In the genomic region with DNA sequence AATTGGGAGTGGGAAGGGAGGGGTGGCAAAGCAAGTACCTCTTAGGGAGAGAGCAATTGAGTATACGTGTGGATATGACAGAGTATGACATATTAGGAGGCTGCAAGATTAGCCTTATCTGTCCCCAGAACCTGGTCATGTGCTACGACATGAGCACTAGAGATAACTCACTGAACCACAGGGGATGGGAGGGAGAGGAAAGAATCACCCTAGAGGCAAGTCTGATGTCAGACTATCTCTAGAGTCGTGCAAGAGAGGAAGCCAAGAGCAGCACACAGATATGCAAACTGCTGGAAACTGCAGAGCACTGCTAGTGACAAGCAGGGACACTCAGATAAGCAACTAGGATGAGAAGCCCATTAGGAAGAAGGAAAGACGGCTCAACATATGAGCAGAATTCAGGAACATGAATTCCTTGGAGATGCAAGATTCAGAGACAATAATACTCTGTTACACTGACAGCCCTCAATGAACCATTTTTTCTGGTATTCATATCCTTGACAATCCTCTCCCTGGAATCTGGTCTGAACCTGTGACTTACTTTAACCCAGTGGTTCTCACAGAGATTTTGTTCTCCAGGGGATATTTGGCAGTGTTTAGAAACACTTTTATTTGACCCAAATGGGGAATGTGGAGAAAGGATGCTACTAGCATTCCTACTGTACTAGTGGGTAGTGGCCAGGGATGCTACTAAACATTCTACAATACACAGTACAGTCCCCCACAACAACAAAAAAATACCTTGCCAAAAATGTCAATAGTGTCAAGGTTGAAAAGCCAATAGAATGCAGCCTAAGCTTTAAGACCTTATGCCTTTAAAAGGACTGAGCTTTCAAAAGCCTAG, we compare ENCODE assay signal across 1 cellular context.
TF ChIP-seq lines count a peak whose summit lies in the region.

No MANE protein-coding gene starts in this region.

TF ChIP-seq in K562, 482 proteins besides CTCF, POLR2A, EP300 and RAD21 (continued from another document):
- no peak for TF ChIP-seq ARID4B (CRISPR knock-in tag; IDR thresholded peaks at IDR 0.05)
- peak; percentile 97 for TF ChIP-seq NEUROD1 (IDR thresholded peaks at IDR 0.05; ENCODE audit: borderline replicate concordance, low read depth, low read length, partially characterized antibody)
- TF ChIP-seq, protein P1, sequence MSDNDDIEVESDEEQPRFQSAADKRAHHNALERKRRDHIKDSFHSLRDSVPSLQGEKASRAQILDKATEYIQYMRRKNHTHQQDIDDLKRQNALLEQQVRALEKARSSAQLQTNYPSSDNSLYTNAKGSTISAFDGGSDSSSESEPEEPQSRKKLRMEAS (CRISPR knock-in tag; IDR thresholded peaks at IDR 0.05) = peak; percentile 69
- peak; percentile 100 for TF ChIP-seq POLR2AphosphoS5 (IDR thresholded peaks at IDR 0.05; ENCODE audit: control insufficient read depth, insufficient read depth, low read depth, low read length)
- TF ChIP-seq EWSR1 (IDR thresholded peaks at IDR 0.05; ENCODE audit: borderline replicate concordance, low read depth, partially characterized antibody) = no peak
- no peak for TF ChIP-seq MED1 (CRISPR knock-in tag; IDR thresholded peaks at IDR 0.05; ENCODE audit: borderline replicate concordance)
- no peak for TF ChIP-seq RBM22 (IDR thresholded peaks at IDR 0.05; ENCODE audit: low read depth, low read length, poor library complexity, severe bottlenecking)
- TF ChIP-seq ZNF277 (CRISPR knock-in tag; IDR thresholded peaks at IDR 0.05; ENCODE audit: borderline replicate concordance) = no peak
- TF ChIP-seq ZNF263 (CRISPR knock-in tag; IDR thresholded peaks at IDR 0.05; ENCODE audit: borderline replicate concordance) = peak; percentile 55; the same call in 1 of the 2 replicates
- no peak for TF ChIP-seq HMG20B (CRISPR knock-in tag; IDR thresholded peaks at IDR 0.05)
- TF ChIP-seq JUND (IDR thresholded peaks at IDR 0.05; ENCODE audit: borderline replicate concordance, low read depth, low read length) = peak; percentile 94
- TF ChIP-seq JUND (tag; IDR thresholded peaks at IDR 0.05; ENCODE audit: borderline replicate concordance, low read depth, low read length) = peak; percentile 95; the same call in 2 of the 3 replicates
- TF ChIP-seq, protein P2, sequence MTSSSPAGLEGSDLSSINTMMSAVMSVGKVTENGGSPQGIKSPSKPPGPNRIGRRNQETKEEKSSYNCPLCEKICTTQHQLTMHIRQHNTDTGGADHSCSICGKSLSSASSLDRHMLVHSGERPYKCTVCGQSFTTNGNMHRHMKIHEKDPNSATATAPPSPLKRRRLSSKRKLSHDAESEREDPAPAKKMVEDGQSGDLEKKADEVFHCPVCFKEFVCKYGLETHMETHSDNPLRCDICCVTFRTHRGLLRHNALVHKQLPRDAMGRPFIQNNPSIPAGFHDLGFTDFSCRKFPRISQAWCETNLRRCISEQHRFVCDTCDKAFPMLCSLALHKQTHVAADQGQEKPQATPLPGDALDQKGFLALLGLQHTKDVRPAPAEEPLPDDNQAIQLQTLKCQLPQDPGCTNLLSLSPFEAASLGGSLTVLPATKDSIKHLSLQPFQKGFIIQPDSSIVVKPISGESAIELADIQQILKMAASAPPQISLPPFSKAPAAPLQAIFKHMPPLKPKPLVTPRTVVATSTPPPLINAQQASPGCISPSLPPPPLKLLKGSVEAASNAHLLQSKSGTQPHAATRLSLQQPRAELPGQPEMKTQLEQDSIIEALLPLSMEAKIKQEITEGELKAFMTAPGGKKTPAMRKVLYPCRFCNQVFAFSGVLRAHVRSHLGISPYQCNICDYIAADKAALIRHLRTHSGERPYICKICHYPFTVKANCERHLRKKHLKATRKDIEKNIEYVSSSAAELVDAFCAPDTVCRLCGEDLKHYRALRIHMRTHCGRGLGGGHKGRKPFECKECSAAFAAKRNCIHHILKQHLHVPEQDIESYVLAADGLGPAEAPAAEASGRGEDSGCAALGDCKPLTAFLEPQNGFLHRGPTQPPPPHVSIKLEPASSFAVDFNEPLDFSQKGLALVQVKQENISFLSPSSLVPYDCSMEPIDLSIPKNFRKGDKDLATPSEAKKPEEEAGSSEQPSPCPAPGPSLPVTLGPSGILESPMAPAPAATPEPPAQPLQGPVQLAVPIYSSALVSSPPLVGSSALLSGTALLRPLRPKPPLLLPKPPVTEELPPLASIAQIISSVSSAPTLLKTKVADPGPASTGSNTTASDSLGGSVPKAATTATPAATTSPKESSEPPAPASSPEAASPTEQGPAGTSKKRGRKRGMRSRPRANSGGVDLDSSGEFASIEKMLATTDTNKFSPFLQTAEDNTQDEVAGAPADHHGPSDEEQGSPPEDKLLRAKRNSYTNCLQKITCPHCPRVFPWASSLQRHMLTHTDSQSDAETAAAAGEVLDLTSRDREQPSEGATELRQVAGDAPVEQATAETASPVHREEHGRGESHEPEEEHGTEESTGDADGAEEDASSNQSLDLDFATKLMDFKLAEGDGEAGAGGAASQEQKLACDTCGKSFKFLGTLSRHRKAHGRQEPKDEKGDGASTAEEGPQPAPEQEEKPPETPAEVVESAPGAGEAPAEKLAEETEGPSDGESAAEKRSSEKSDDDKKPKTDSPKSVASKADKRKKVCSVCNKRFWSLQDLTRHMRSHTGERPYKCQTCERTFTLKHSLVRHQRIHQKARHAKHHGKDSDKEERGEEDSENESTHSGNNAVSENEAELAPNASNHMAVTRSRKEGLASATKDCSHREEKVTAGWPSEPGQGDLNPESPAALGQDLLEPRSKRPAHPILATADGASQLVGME (CRISPR knock-in tag; IDR thresholded peaks at IDR 0.05) = no peak
TF ChIP-seq in K562: peak in this region for 235.
